ENCODE assay signal across 10 cellular contexts in genomic region chr11:128504489-128504888, GRCh38.
A peak's percentile ranks its signal among the peaks of the same experiment; 100 is the strongest.
DNase-seq lines count a peak whose midpoint lies in the region; ATAC-seq and TF ChIP-seq lines count a peak whose summit lies in the region.
"Had no signal": no experiment of that assay in that cellular context is flagged by ENCODE, and none has a peak within 500 bp of the region (broad histone marks: within the 10 kb centered on the region; RNA-seq: fewer than 3 reads in every experiment).

No MANE protein-coding gene starts in this region.

- H3K4me1 ChIP-seq in ACC112 (ENCODE audit: control insufficient read depth, insufficient read depth, low read length, unreplicated experiment) (peaks cover 98% of the 10 kb centered on the region), mucosa of rectum (ENCODE audit: control insufficient read depth in 2 of 2, insufficient read depth in 2 of 2, low read length in 2 of 2) (peaks cover 71 to 73% of the 10 kb centered on the region in 2 donors)

- H3K9me3 ChIP-seq in KOPT-K1 (ENCODE audit: insufficient read depth, low read length, poor library complexity, severe bottlenecking) (no peaks in the 10 kb centered on the region), mucosa of rectum (ENCODE audit: control insufficient read depth in 2 of 2, low read length in 2 of 2) (no peaks in the 10 kb centered on the region)
- H3K9me3 ChIP-seq: ovary had no signal

- H3K27ac Mint-ChIP-seq in WTC11, result no peak overlapping the region

- ATAC-seq in WTC11 (no peak), HG03460 (IDR thresholded peaks at IDR 0.05; ENCODE audit: unreplicated experiment) (no peak)

- H3K27me3 Mint-ChIP-seq in WTC11 (ENCODE audit: low read depth), result no peaks in the 10 kb centered on the region

- H3K27me3 ChIP-seq in ACC112 (ENCODE audit: insufficient read depth, low read length), result no peaks in the 10 kb centered on the region
- H3K27me3 ChIP-seq in mucosa of rectum (ENCODE audit: control insufficient read depth in 2 of 2, insufficient read depth in 2 of 2, low read length in 2 of 2), result no peaks in the 10 kb centered on the region
- H3K27me3 ChIP-seq: ovary had no signal

- H3K79me2 ChIP-seq in ACC112 (ENCODE audit: control insufficient read depth, insufficient read depth, low read length, unreplicated experiment), result peaks cover 98% of the 10 kb centered on the region

- H3K36me3 ChIP-seq in ACC112 (ENCODE audit: insufficient read depth, low read length), result peaks cover 18% of the 10 kb centered on the region
- H3K36me3 ChIP-seq in KOPT-K1 (ENCODE audit: insufficient read depth, low read length), result peaks cover 80% of the 10 kb centered on the region
- H3K36me3 ChIP-seq in mucosa of rectum (ENCODE audit: control insufficient read depth in 2 of 2, insufficient read depth in 2 of 2, low read length in 2 of 2), result no peaks in the 10 kb centered on the region
- H3K36me3 ChIP-seq: ovary had no signal

- POLR2A ChIA-PET in WTC11 (lab: Charles Lee), result no interaction called here

- no peak overlapping the region for H3K9ac ChIP-seq in mucosa of rectum (ENCODE audit: low read depth in 1 of 2, low read length in 2 of 2)

- in situ Hi-C loops in astrocyte of the spinal cord (cut with HindIII; ENCODE audit: low sequenced_read_pairs), result no loop called here

- H3K4me3 ChIP-seq in ACC112 (ENCODE audit: low read depth, low read length), result no peak overlapping the region
- H3K4me3 ChIP-seq in astrocyte of the spinal cord (ENCODE audit: low read depth, low read length), result no peak overlapping the region
- no peak overlapping the region for H3K4me3 ChIP-seq in mucosa of rectum (ENCODE audit: low read length in 2 of 2)
- H3K4me3 ChIP-seq: ovary had no signal

- CTCF ChIA-PET in WTC11 (lab: Charles Lee), result no interaction called here

- TF ChIP-seq CTCF in astrocyte of the spinal cord (IDR thresholded peaks at IDR 0.05; ENCODE audit: low read depth, low read length), result no peak
- no peak for TF ChIP-seq CTCF in WTC11 (IDR thresholded peaks at IDR 0.05)

- H3K27ac ChIP-seq in ACC112 (ENCODE audit: low read depth, low read length) (peak overlapping the region; percentile 98), KOPT-K1 (ENCODE audit: low read depth, low read length, poor library complexity, severe bottlenecking) (peak overlapping the region; percentile 41), mucosa of rectum (ENCODE audit: low read depth in 2 of 2, low read length in 2 of 2) (peak overlapping the region; percentile 40 to 46)
- H3K27ac ChIP-seq: ovary had no signal

- no peak overlapping the region for H3K4me3 Mint-ChIP-seq in WTC11

- H3K4me1 Mint-ChIP-seq in WTC11, result peaks cover 47% of the 10 kb centered on the region

- H3K36me3 Mint-ChIP-seq in WTC11, result no peaks in the 10 kb centered on the region; the same call in 1 of the 2 replicates

- peak; percentile 46 for DNase-seq in astrocyte of the spinal cord (ENCODE audit: low read depth, low spot score)
- no peak for DNase-seq in effector CD4-positive, alpha-beta T cell
- no peak for DNase-seq in WTC11 (ENCODE audit: low spot score)
- DNase-seq in KG1 (lab: John Stamatoyannopoulos, UW), result no peak
- DNase-seq: amygdala, ovary had no signal

- peaks cover 7% of the 10 kb centered on the region for H3K9me3 Mint-ChIP-seq in WTC11

- no peak overlapping the region for H2AFZ ChIP-seq in ACC112 (ENCODE audit: low read length, unreplicated experiment)

TF ChIP-seq in WTC11, 78 proteins besides CTCF, POLR2A, EP300 and RAD21:
- no peak for TF ChIP-seq ETV6 (CRISPR knock-in tag; IDR thresholded peaks at IDR 0.05)
- no peak for TF ChIP-seq MXD4 (CRISPR knock-in tag; IDR thresholded peaks at IDR 0.05; ENCODE audit: borderline replicate concordance)
- TF ChIP-seq ZNF281 (CRISPR knock-in tag; IDR thresholded peaks at IDR 0.05), result no peak
- no peak for TF ChIP-seq PRRX2 (CRISPR knock-in tag; IDR thresholded peaks at IDR 0.05)
- no peak for TF ChIP-seq CBFB (CRISPR knock-in tag; IDR thresholded peaks at IDR 0.05; ENCODE audit: low read depth)
- no peak for TF ChIP-seq ZNF425 (CRISPR knock-in tag; conservative IDR thresholded peaks at IDR 0.05)
- no peak for TF ChIP-seq FOXP1 (CRISPR knock-in tag; IDR thresholded peaks at IDR 0.05; ENCODE audit: borderline replicate concordance)
- no peak for TF ChIP-seq ZNF396 (CRISPR knock-in tag; IDR thresholded peaks at IDR 0.05; ENCODE audit: borderline replicate concordance)
- TF ChIP-seq NFE2L1 (CRISPR knock-in tag; IDR thresholded peaks at IDR 0.05), result no peak
- TF ChIP-seq, protein P1, sequence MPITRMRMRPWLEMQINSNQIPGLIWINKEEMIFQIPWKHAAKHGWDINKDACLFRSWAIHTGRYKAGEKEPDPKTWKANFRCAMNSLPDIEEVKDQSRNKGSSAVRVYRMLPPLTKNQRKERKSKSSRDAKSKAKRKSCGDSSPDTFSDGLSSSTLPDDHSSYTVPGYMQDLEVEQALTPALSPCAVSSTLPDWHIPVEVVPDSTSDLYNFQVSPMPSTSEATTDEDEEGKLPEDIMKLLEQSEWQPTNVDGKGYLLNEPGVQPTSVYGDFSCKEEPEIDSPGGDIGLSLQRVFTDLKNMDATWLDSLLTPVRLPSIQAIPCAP (CRISPR knock-in tag; IDR thresholded peaks at IDR 0.05), result no peak
- TF ChIP-seq FOXK1 (CRISPR knock-in tag; IDR thresholded peaks at IDR 0.05), result no peak
- TF ChIP-seq ZNF317 (CRISPR knock-in tag; IDR thresholded peaks at IDR 0.05; ENCODE audit: borderline replicate concordance, low read depth), result no peak

Comparison
In these comparisons a context has a peak if more than half of its experiments do, and no peak if none do; other contexts are left out.
1. H3K27ac ChIP-seq: peak in every context shown above with its lines; median percentile 98 in ACC112; 43 in mucosa of rectum; 41 in KOPT-K1.